9 cellular contexts compared by ENCODE assay signal in genomic region chr10:5442056-5442989, GRCh38. TPM values are rescaled to one million over a fixed set of nuclear protein-coding genes. Genes with fewer than 3 reads are reported as not detected.
DNase-seq lines count a peak whose midpoint lies in the region; ATAC-seq, FAIRE-seq and TF ChIP-seq lines count a peak whose summit lies in the region.
"Had no signal": no experiment of that assay in that cellular context is flagged by ENCODE, and none has a peak within 500 bp of the region (broad histone marks: within the 10 kb centered on the region; RNA-seq: fewer than 3 reads in every experiment).

No MANE protein-coding gene starts in this region.

- no peaks in the 10 kb centered on the region for H3K27me3 Mint-ChIP-seq in activated CD4-positive, alpha-beta T cell treated with anti-CD3 and anti-CD28 coated beads, Interleukin-2, amount 10 ng/mL, durations not matched to agents 7 days and 5 days
- H3K27me3 Mint-ChIP-seq: stimulated activated naive CD8-positive, alpha-beta T cell treated with anti-CD3 and anti-CD28 coated beads, Interleukin-15, amount 100 ng/mL, for 72 hours had no signal

- H3K9me3 ChIP-seq in small intestine (ENCODE audit: control insufficient read depth, low read depth), result no peaks in the 10 kb centered on the region

- no peak overlapping the region for H3K27ac Mint-ChIP-seq in activated CD4-positive, alpha-beta T cell treated with anti-CD3 and anti-CD28 coated beads, Interleukin-2, amount 10 ng/mL, durations not matched to agents 7 days and 5 days
- H3K27ac Mint-ChIP-seq: stimulated activated naive CD8-positive, alpha-beta T cell treated with anti-CD3 and anti-CD28 coated beads, Interleukin-15, amount 100 ng/mL, for 72 hours had no signal

- H3K4me1 Mint-ChIP-seq in activated CD4-positive, alpha-beta T cell treated with anti-CD3 and anti-CD28 coated beads, Interleukin-2, amount 10 ng/mL, durations not matched to agents 7 days and 5 days, result peaks cover 44% of the 10 kb centered on the region

- 57 to 61% (median 57%) methylated on average over 9 of the region's 9 CpGs for WGBS in small intestine, 3 donors

- H3K4me3 ChIP-seq in small intestine (ENCODE audit: low read depth in 1 of 2, low read length in 2 of 2), result no peak overlapping the region

- H3K27me3 ChIP-seq in small intestine (ENCODE audit: control insufficient read depth in 2 of 2, insufficient read depth in 2 of 2, low read length in 2 of 2), result no peaks in the 10 kb centered on the region

- peak; percentile 86 for TF ChIP-seq CTCF in 22Rv1 (IDR thresholded peaks at IDR 0.05)

- H3K9me3 Mint-ChIP-seq in activated CD4-positive, alpha-beta T cell treated with anti-CD3 and anti-CD28 coated beads, Interleukin-2, amount 10 ng/mL, durations not matched to agents 7 days and 5 days, result no peaks in the 10 kb centered on the region
- H3K9me3 Mint-ChIP-seq: stimulated activated naive CD8-positive, alpha-beta T cell treated with anti-CD3 and anti-CD28 coated beads, Interleukin-15, amount 100 ng/mL, for 72 hours had no signal

- peak; percentile 84 for FAIRE-seq in small intestine (lab: Jason Lieb, UNC)

- CTCF ChIA-PET in activated CD4-positive, alpha-beta T cell treated with anti-CD3 and anti-CD28 coated beads, Interleukin-2, amount 10 ng/mL, durations not matched to agents 7 days and 5 days (lab: Charles Lee), result interaction anchor here (0.6 to 3.7 kb wide), 9 partner anchors 9 to 627 kb away, joined by 3 to 23 read pairs (median 5); no protein-coding TSS in a partner anchor

- POLR2A ChIA-PET in activated CD4-positive, alpha-beta T cell treated with anti-CD3 and anti-CD28 coated beads, Interleukin-2, amount 10 ng/mL, durations not matched to agents 7 days and 5 days (lab: Charles Lee), result no interaction called here

- H3K4me1 ChIP-seq in small intestine (ENCODE audit: control insufficient read depth in 2 of 2, insufficient read depth in 1 of 2, low read depth in 1 of 2, low read length in 1 of 2), result peaks cover 2 to 3% of the 10 kb centered on the region in 2 donors

- H3K36me3 Mint-ChIP-seq in activated CD4-positive, alpha-beta T cell treated with anti-CD3 and anti-CD28 coated beads, Interleukin-2, amount 10 ng/mL, durations not matched to agents 7 days and 5 days (ENCODE audit: low read depth), result peaks cover 8% of the 10 kb centered on the region

- DNase-seq in DMS153 treated with DMSO at 0.1 percent for 48 hours (lab: John Stamatoyannopoulos, UW; ENCODE audit: unreplicated experiment) (peak; percentile 2), NCI-H1694 (lab: John Stamatoyannopoulos, UW) (peak; percentile 30), glomerular endothelial cell (ENCODE audit: extremely low read depth, low read depth, low spot score) (peak; percentile 45), small intestine (peak; percentile 80)
- peak; percentile 61 for DNase-seq in activated CD4-positive, alpha-beta T cell treated with anti-CD3 and anti-CD28 coated beads, Interleukin-2, amount 10 ng/mL, durations not matched to agents 7 days and 5 days

- no peaks in the 10 kb centered on the region for H3K36me3 ChIP-seq in small intestine (ENCODE audit: control insufficient read depth in 2 of 2, insufficient read depth in 2 of 2, low read length in 2 of 2)

- 0 out of 2 replicates have a peak overlapping the region, but pooled peaks have one; percentile 11 for H3K27ac ChIP-seq in 22Rv1
- H3K27ac ChIP-seq in small intestine (ENCODE audit: low read depth in 1 of 2, low read length in 1 of 2), result peak overlapping the region in 1 of 2 donors; percentile 64

- H3K4me3 Mint-ChIP-seq in activated CD4-positive, alpha-beta T cell treated with anti-CD3 and anti-CD28 coated beads, Interleukin-2, amount 10 ng/mL, durations not matched to agents 7 days and 5 days, result no peak overlapping the region
- H3K4me3 Mint-ChIP-seq: stimulated activated naive CD8-positive, alpha-beta T cell treated with anti-CD3 and anti-CD28 coated beads, Interleukin-15, amount 100 ng/mL, for 72 hours had no signal

- ATAC-seq in HG02970 (IDR thresholded peaks at IDR 0.05; ENCODE audit: low FRiP score, unreplicated experiment) (no peak), HG02938 (IDR thresholded peaks at IDR 0.05; ENCODE audit: unreplicated experiment) (no peak)

RNA-seq across cellular contexts. Expression of gene NET1, which starts 30.0 kb away (rescaled TPM):
- 10 to 100 TPM; 39.1 to 47.7 TPM for total RNA-seq in activated CD4-positive, alpha-beta T cell treated with anti-CD3 and anti-CD28 coated beads, Interleukin-2, amount 10 ng/mL, durations not matched to agents 7 days and 5 days
- 25.7 and 48.1 TPM in 2 replicates for total RNA-seq in glomerular endothelial cell
- polyA plus RNA-seq in small intestine, result 100 to 1,000 TPM in 2 of 3 donors, 10 to 100 TPM in 1; 58.0 to 187 (median 147) TPM

RNA-seq across cellular contexts. Expression of gene TUBAL3, which starts 37.7 kb away (rescaled TPM):
- total RNA-seq in activated CD4-positive, alpha-beta T cell treated with anti-CD3 and anti-CD28 coated beads, Interleukin-2, amount 10 ng/mL, durations not matched to agents 7 days and 5 days, result not detected
- 0.12 TPM in 1 of 2 replicates, not detected in the other for total RNA-seq in glomerular endothelial cell
- 10 to 100 TPM; 11.4 to 97.7 (median 69.4) TPM for polyA plus RNA-seq in small intestine

RNA-seq across cellular contexts. Expression of gene CALML5, which starts 57.0 kb away (rescaled TPM):
- not detected for total RNA-seq in activated CD4-positive, alpha-beta T cell treated with anti-CD3 and anti-CD28 coated beads, Interleukin-2, amount 10 ng/mL, durations not matched to agents 7 days and 5 days
- not detected in 2 replicates for total RNA-seq in glomerular endothelial cell
- not detected for polyA plus RNA-seq in small intestine

Comparison
In these comparisons a context has a peak if more than half of its experiments do, and no peak if none do; other contexts are left out.
1. DNase-seq: peak in every context shown above with its lines; median percentile 80 in small intestine; 61 in activated CD4-positive, alpha-beta T cell treated with anti-CD3 and anti-CD28 coated beads, Interleukin-2, amount 10 ng/mL, durations not matched to agents 7 days and 5 days; 45 in glomerular endothelial cell; 30 in NCI-H1694; 2 in DMS153 treated with DMSO at 0.1 percent for 48 hours.